ENCODE assay signal across 7 cellular contexts in the genomic region with DNA sequence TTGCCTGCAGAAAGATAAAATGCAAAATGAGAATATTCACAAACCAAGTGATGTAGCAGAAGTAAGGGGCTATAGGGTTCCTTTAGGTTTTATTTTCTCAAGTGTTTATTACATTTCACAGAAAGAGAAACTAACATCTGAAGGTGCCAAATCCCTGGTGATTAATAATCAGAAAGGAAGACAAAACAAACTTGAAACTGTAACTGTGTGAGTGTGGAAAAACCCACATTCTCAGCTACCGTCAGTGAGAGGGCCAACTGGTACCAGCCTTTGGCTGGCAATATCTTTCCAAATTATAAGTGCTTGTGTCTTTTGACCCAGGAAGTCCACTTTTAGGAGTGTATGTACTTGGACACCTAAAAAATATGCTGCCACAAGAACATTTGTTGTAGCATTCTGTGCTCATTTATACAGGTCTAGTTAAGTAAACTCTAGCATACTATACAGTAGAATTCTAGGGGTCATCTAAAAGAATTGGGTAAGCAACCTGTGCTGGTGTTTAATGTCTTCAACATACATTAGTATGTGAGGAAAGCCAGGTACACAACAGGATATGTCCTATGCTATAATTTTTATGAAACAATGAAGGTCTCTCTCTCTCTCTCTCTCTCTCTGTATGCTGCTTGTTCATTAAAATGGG.
A peak's percentile ranks its signal among the peaks of the same experiment; 100 is the strongest.
DNase-seq lines count a peak whose midpoint lies in the region; ATAC-seq lines count a peak whose summit lies in the region.

No MANE protein-coding gene starts in this region.

- DNase-seq in amniotic epithelial cell (ENCODE audit: low read depth), result peak; percentile 31
- no peak for DNase-seq in GOT3 (lab: John Stamatoyannopoulos, UW)
- no peak for DNase-seq in superior temporal gyrus (ENCODE audit: extremely low spot score)
- no peak for DNase-seq in NCI-H748 treated with DMSO at 0.1 percent for 48 hours (lab: John Stamatoyannopoulos, UW)

- peak; percentile 82 for ATAC-seq in GM18867 (IDR thresholded peaks at IDR 0.05; ENCODE audit: unreplicated experiment)
- ATAC-seq in GM21528 (IDR thresholded peaks at IDR 0.05; ENCODE audit: low FRiP score, unreplicated experiment), result peak; percentile 58
- peak; percentile 74 for ATAC-seq in HG03342 (IDR thresholded peaks at IDR 0.05; ENCODE audit: unreplicated experiment)
